Comparison of ENCODE assay signal across 18 cellular contexts in genomic region chr15:39235084-39235795, GRCh38.
DNase-seq lines count a peak whose midpoint lies in the region; TF ChIP-seq lines count a peak whose summit lies in the region.
"Had no signal": no experiment of that assay in that cellular context is flagged by ENCODE, and none has a peak within 500 bp of the region (broad histone marks: within the 10 kb centered on the region; RNA-seq: fewer than 3 reads in every experiment).

No MANE protein-coding gene starts in this region.

- DNase-seq in A172 (ENCODE audit: low spot score): peak; percentile 41
- peak; percentile 77 for DNase-seq in HFFc6
- DNase-seq in RWPE1 (ENCODE audit: low spot score): peak; percentile 55
- peak; percentile 58 for DNase-seq in epithelial cell of prostate (ENCODE audit: low read depth, low spot score)
- DNase-seq in COLO829 (ENCODE audit: low spot score): no peak
- DNase-seq in activated effector memory CD4-positive, alpha-beta T cell treated with Interleukin-2 at 50 U/mL for 16 hours: no peak
- no peak for DNase-seq in NCI-H226
- DNase-seq in amygdala (lab: John Stamatoyannopoulos, UW): no peak
- DNase-seq: activated CD4-positive, CD25-positive, alpha-beta regulatory T cell; activated CD8-positive, alpha-beta memory T cell treated with anti-CD3 and anti-CD28 coated beads, Interleukin-2, amount 50 U/mL, for 48 hours; activated naive CD8-positive, alpha-beta T cell treated with anti-CD3 and anti-CD28 coated beads, Interleukin-2, amount 50 U/mL, for 24 hours; Karpas-422; NCI-H2029 treated with DMSO at 0.1 percent for 48 hours; psoas muscle; stimulated activated CD4-positive, alpha-beta T cell treated with anti-CD3 and anti-CD28 coated beads, Interleukin-1b, Interleukin-23, amount 100 ng/mL, for 48 hours had no signal

- POLR2A ChIA-PET in RWPE1 (lab: Yijun Ruan, JAX; ENCODE audit: low non-redundant PET): no interaction called here

- CTCF ChIA-PET in RWPE1 (lab: Yijun Ruan, JAX): interaction anchor here (0.6 kb wide), 1 partner anchor 106 kb away, joined by 3 read pairs; no protein-coding TSS in a partner anchor

- H3K27ac ChIP-seq in RWPE1: no peak overlapping the region
- H3K27ac ChIP-seq in epithelial cell of prostate: peak overlapping the region; percentile 78
- H3K27ac ChIP-seq: A549, psoas muscle, tibial nerve had no signal

- H3K9me3 Mint-ChIP-seq in HFFc6: no peaks in the 10 kb centered on the region

- peaks cover 87% of the 10 kb centered on the region for H3K4me1 Mint-ChIP-seq in HFFc6 (ENCODE audit: low read depth)
- H3K4me1 Mint-ChIP-seq: activated naive CD8-positive, alpha-beta T cell treated with anti-CD3 and anti-CD28 coated beads, Interleukin-2, amount 50 U/mL, for 24 hours had no signal

- peak overlapping the region; percentile 72 for H3K27ac Mint-ChIP-seq in HFFc6
- H3K27ac Mint-ChIP-seq: activated naive CD8-positive, alpha-beta T cell treated with anti-CD3 and anti-CD28 coated beads, Interleukin-2, amount 50 U/mL, for 24 hours; dendritic cell treated with granulocyte-macrophage colony-stimulating factor and Interleukin-4, amounts not matched to agents 40 ng/mL and 50 ng/mL, for 4 days had no signal

- H3K36me3 Mint-ChIP-seq in HFFc6 (ENCODE audit: low read depth): peaks cover 19% of the 10 kb centered on the region

- TF ChIP-seq CTCF in HFFc6 (IDR thresholded peaks at IDR 0.05) (no peak), RWPE1 (conservative IDR thresholded peaks at IDR 0.05; ENCODE audit: low read depth) (no peak)

- peak overlapping the region; percentile 56; the same call in 1 of the 2 replicates for H3K4me3 Mint-ChIP-seq in HFFc6
- H3K4me3 Mint-ChIP-seq: activated naive CD8-positive, alpha-beta T cell treated with anti-CD3 and anti-CD28 coated beads, Interleukin-2, amount 50 U/mL, for 24 hours; dendritic cell treated with granulocyte-macrophage colony-stimulating factor and Interleukin-4, amounts not matched to agents 40 ng/mL and 50 ng/mL, for 4 days had no signal

- H3K27me3 Mint-ChIP-seq in HFFc6 (ENCODE audit: insufficient read depth): no peaks in the 10 kb centered on the region
- H3K27me3 Mint-ChIP-seq: dendritic cell treated with granulocyte-macrophage colony-stimulating factor and Interleukin-4, amounts not matched to agents 40 ng/mL and 50 ng/mL, for 4 days had no signal

Comparison
In these comparisons a context has a peak if more than half of its experiments do, and no peak if none do; other contexts are left out.
1. DNase-seq: peak in A172 (single experiment), HFFc6 (single experiment), RWPE1 (single experiment) and epithelial cell of prostate (single experiment); none in COLO829 (single experiment), activated effector memory CD4-positive, alpha-beta T cell treated with Interleukin-2 at 50 U/mL for 16 hours (single experiment), NCI-H226 (single experiment) and amygdala (0 of 56).